In the genomic region with DNA sequence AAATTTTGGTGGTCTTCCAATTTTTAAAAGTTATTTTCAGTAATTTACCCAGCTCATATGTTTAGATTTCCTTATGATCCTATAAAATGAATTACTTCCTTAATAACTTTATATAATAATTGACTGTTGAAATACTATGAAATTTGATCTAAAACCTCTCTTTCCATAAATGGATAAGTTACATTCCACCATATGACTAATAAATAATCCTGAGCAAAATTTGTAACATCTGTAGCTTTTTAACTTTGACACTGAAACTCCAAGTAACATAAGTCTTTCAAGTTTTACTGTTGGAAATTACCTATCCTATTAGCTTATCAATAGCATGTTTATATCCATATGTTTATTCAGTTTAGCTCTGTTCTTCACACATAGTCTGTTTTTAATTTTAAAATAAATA, we compare ENCODE assay signal across 18 cellular contexts.
"Had no signal": no experiment of that assay in that cellular context is flagged by ENCODE, and none has a peak within 500 bp of the region (broad histone marks: within the 10 kb centered on the region; RNA-seq: fewer than 3 reads in every experiment).

No MANE protein-coding gene starts in this region.

- H3K4me3 ChIP-seq: coronary artery, esophagus squamous epithelium, gastrocnemius medialis, left lung, prostate gland, thyroid gland, upper lobe of right lung had no signal

- ATAC-seq: activated CD8-positive, alpha-beta memory T cell treated with anti-CD3 and anti-CD28 coated beads, Interleukin-2, amount 10 ng/mL, durations not matched to agents 7 days and 5 days; gastrocnemius medialis; left lung; natural killer cell; stimulated activated naive CD8-positive, alpha-beta T cell treated with anti-CD3 and anti-CD28 coated beads, Interleukin-15, Interleukin-2, amounts not matched to agents 100 U/mL and 50 U/mL, for 24 hours; upper lobe of right lung had no signal

- H3K4me1 ChIP-seq: esophagus squamous epithelium, left lung, prostate gland, thyroid gland, upper lobe of right lung had no signal

- H3K27me3 ChIP-seq: esophagus squamous epithelium, gastrocnemius medialis, left lung, thyroid gland, upper lobe of right lung had no signal

- H3K9me3 ChIP-seq: esophagus squamous epithelium, gastrocnemius medialis, left lung, prostate gland, thyroid gland, upper lobe of right lung had no signal

- H3K27ac ChIP-seq: coronary artery, esophagus squamous epithelium, gastrocnemius medialis, left lung, prostate gland, thyroid gland, upper lobe of right lung had no signal

- DNase-seq: activated CD4-positive, alpha-beta memory T cell treated with anti-CD3 and anti-CD28 coated beads, Interleukin-2, amount 10 ng/mL, durations not matched to agents 7 days and 5 days; activated CD4-positive, alpha-beta T cell treated with anti-CD3 and anti-CD28 coated beads for 48 hours; activated CD8-positive, alpha-beta memory T cell treated with anti-CD3 and anti-CD28 coated beads, Interleukin-2, amount 10 ng/mL, durations not matched to agents 7 days and 5 days; activated gamma-delta T cell; activated T-cell treated with anti-CD3 and anti-CD28 coated beads for 4 hours; endodermal cell; esophagus squamous epithelium; gastrocnemius medialis; hippocampal formation; kidney glomerular epithelial cell; left lung; natural killer cell; stimulated activated CD4-positive, alpha-beta T cell treated with anti-CD3 and anti-CD28 coated beads, Interleukin-4, amount 100 ng/mL, for 24 hours; stimulated activated naive CD8-positive, alpha-beta T cell treated with anti-CD3 and anti-CD28 coated beads, Interleukin-15, Interleukin-2, amounts not matched to agents 100 U/mL and 50 U/mL, for 24 hours; thyroid gland; upper lobe of right lung had no signal

- H3K36me3 ChIP-seq: prostate gland, thyroid gland had no signal
